ENCODE assay signal across 14 cellular contexts in the genomic region with DNA sequence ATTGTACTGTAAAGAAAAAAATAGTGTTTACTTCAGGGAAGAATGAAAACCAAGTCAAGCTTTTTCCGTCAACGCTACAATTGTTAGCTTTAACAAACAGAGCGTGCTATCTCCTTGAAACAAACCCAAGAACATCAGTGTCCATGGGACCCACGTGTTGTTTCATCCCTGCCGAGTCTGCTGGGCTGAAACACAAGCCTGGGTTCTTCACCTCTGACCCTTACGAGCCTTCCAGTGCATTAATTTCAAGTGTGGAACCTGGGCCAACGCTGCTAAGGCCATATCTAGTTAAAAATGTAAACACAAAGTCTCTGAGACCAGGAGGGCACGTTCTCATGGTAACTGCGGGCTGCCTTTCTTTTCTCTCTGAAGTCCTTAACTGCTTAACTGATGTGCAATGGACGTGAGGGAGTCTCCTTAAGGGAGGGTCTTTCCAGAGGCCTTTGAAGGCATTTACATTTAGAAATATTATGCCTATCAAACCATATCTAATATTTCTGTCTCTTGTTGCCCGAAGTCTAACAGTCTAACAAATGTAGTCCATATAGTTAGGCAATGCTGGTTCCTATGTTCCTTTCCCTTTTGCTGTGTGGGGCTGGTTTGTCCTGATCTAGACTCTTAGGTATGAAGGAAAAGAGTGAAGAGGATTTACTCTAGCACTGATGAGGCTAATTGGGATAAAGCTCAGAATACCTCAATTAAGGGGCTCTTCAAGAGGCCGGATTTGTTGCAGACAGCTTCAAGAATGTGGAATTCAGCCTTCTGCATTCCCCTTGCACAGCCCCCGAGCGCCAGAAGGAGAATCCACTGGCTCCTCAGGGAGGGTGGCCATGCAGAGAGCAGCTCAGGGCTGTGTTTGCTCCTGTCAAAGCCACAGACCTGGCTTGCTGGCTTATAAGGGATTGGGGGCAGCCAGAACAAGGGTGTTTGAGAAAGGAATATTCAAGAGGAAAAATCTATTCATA. TPM values are rescaled to one million over a fixed set of nuclear protein-coding genes. Genes with fewer than 3 reads are reported as not detected.
DNase-seq lines count a peak whose midpoint lies in the region; ATAC-seq, FAIRE-seq and TF ChIP-seq lines count a peak whose summit lies in the region.
"Had no signal": no experiment of that assay in that cellular context is flagged by ENCODE, and none has a peak within 500 bp of the region (broad histone marks: within the 10 kb centered on the region; RNA-seq: fewer than 3 reads in every experiment).

No MANE protein-coding gene starts in this region.

- no peak for TF ChIP-seq EP300 in H1 (IDR thresholded peaks at IDR 0.05; ENCODE audit: borderline replicate concordance in 1 of 2, low read depth in 2 of 2, low read length in 2 of 2)

- H3K9ac ChIP-seq in H1 (replicated peaks in 1 of 4; ENCODE audit: extremely low read depth in 1 of 4, low read depth in 3 of 4, low read length in 3 of 4) (no peak overlapping the region; a peak in 1 of 7 replicates), liver (ENCODE audit: low read depth in 1 of 2, low read length in 2 of 2) (no peak overlapping the region)

- H3K23ac ChIP-seq in H1 (ENCODE audit: insufficient read length), result no peak overlapping the region

- intact Hi-C loops in ascending aorta (cut with DNase I), result no loop called here

- no peaks in the 10 kb centered on the region for H3K79me2 ChIP-seq in H1 (ENCODE audit: control insufficient read depth in 1 of 2, insufficient read depth in 2 of 2, low read length in 2 of 2)

- TF ChIP-seq CTCF in H1 (IDR thresholded peaks at IDR 0.05; ENCODE audit: control extremely low read depth in 1 of 3, insufficient read depth in 1 of 3, low read depth in 1 of 3, low read length in 3 of 3), result no peak
- TF ChIP-seq CTCF in liver (IDR thresholded peaks at IDR 0.05; ENCODE audit: low read depth, low read length, missing input control), result no peak
- TF ChIP-seq CTCF in ascending aorta (IDR thresholded peaks at IDR 0.05), result no peak

- H3K4me1 ChIP-seq in H1 (replicated peaks in 1 of 4; ENCODE audit: control insufficient read depth in 3 of 4, insufficient read depth in 4 of 4, low read length in 3 of 4), result peaks cover 0 to 12% (median 4%) of the 10 kb centered on the region in 4 experiments; a peak in 6 of 7 replicates
- H3K4me1 ChIP-seq in liver (ENCODE audit: control insufficient read depth in 4 of 4, insufficient read depth in 4 of 4, low read length in 3 of 4), result no peaks in the 10 kb centered on the region
- no peaks in the 10 kb centered on the region for H3K4me1 ChIP-seq in ascending aorta

- no peaks in the 10 kb centered on the region for H3K27me3 ChIP-seq in H1 (replicated peaks in 1 of 4; ENCODE audit: control insufficient read depth in 3 of 4, extremely low read depth in 1 of 4, insufficient read depth in 3 of 4, low read length in 3 of 4)
- H3K27me3 ChIP-seq in liver (ENCODE audit: control insufficient read depth in 4 of 4, insufficient read depth in 4 of 4, low read length in 3 of 4), result no peaks in the 10 kb centered on the region
- H3K27me3 ChIP-seq in ascending aorta, result no peaks in the 10 kb centered on the region

- CTCF ChIA-PET in H1 (lab: Charles Lee; ENCODE audit: partially characterized antibody), result interaction anchor here (0.8 to 2.7 kb wide), 3 partner anchors 10 to 26 kb away, joined by 3 to 8 read pairs (median 4); no protein-coding TSS in a partner anchor

- H2AK5ac ChIP-seq in H1 (ENCODE audit: low read depth, low read length), result no peak overlapping the region

- no peak overlapping the region for H3K56ac ChIP-seq in H1 (replicated peaks; ENCODE audit: insufficient read length, low read depth, low read length)

- no peak overlapping the region for H3K4me3 ChIP-seq in H1 (ENCODE audit: extremely low read depth in 1 of 4, insufficient read depth in 2 of 4, low read depth in 3 of 4, low read length in 4 of 4)
- no peak overlapping the region for H3K4me3 ChIP-seq in liver (ENCODE audit: low read depth in 1 of 3, low read length in 3 of 3)
- peak overlapping the region in 1 of 2 donors; percentile 4 for H3K4me3 ChIP-seq in ascending aorta

- no peak overlapping the region for H2BK20ac ChIP-seq in H1 (ENCODE audit: low read length)

- H3K14ac ChIP-seq in H1 (ENCODE audit: insufficient read length), result no peak overlapping the region

- 0 out of 2 replicates have a peak overlapping the region, but pooled peaks have one; percentile 49 for H2AFZ ChIP-seq in H1 (ENCODE audit: low read length)

- POLR2A ChIA-PET in H1 (lab: Charles Lee; ENCODE audit: partially characterized antibody), result interaction anchor here (0.9 to 1.8 kb wide), 3 partner anchors 11 to 36 kb away, joined by 3 to 4 read pairs (median 4); no protein-coding TSS in a partner anchor

- DNase-seq in AG08396 (ENCODE audit: low spot score) (peak; percentile 24), HTR-8/SVneo (ENCODE audit: insufficient read length, low spot score) (no peak), H1 (ENCODE audit: low read depth in 1 of 2, low spot score in 2 of 2) (peak in 1 of 2 experiments; percentile 25), T-helper 2 cell (no peak), ascending aorta (ENCODE audit: low spot score in 2 of 2) (no peak)
- DNase-seq: left colon; SIG-M5; stimulated activated CD4-positive, alpha-beta T cell treated with anti-CD3 and anti-CD28 coated beads, Interleukin-1b, Interleukin-23, amount 100 ng/mL, for 48 hours; stimulated activated naive B cell treated with anti-CD40 and anti-IgM and Interleukin-4, amounts not matched to agents 10 μg/mL and 1 μg/mL and 100 μg/mL, for 72 hours had no signal

- H4K5ac ChIP-seq in H1 (ENCODE audit: insufficient read length, low read depth, low read length), result no peak overlapping the region

- no peak overlapping the region for H2BK15ac ChIP-seq in H1 (ENCODE audit: low read length)

- no peaks in the 10 kb centered on the region; the same call in 1 of the 2 replicates for H3K23me2 ChIP-seq in H1 (ENCODE audit: low read depth, low read length)

- no peaks in the 10 kb centered on the region for H4K20me1 ChIP-seq in H1 (replicated peaks in 1 of 2; ENCODE audit: control insufficient read depth in 1 of 2, insufficient read depth in 2 of 2, low read length in 2 of 2)

- H2BK5ac ChIP-seq in H1 (ENCODE audit: low read depth, low read length), result no peak overlapping the region

- H4K91ac ChIP-seq in H1 (replicated peaks; ENCODE audit: insufficient read length, low read length), result no peak overlapping the region

- no peak overlapping the region for H2BK120ac ChIP-seq in H1 (replicated peaks; ENCODE audit: low read depth, low read length)

- no peak for TF ChIP-seq POLR2A in H1 (IDR thresholded peaks at IDR 0.05; ENCODE audit: control extremely low read depth in 1 of 2, low read depth in 2 of 2, low read length in 2 of 2)

- ATAC-seq in GM21737 (IDR thresholded peaks at IDR 0.05; ENCODE audit: unreplicated experiment) (no peak), HG03442 (IDR thresholded peaks at IDR 0.05; ENCODE audit: unreplicated experiment) (no peak)
- ATAC-seq: left colon; stimulated activated naive B cell treated with anti-CD40 and anti-IgM and Interleukin-4, amounts not matched to agents 10 μg/mL and 1 μg/mL and 100 μg/mL, for 72 hours had no signal

- H3K36me3 ChIP-seq in H1 (ENCODE audit: control insufficient read depth in 2 of 4, insufficient read depth in 4 of 4, low read length in 3 of 4), result no peaks in the 10 kb centered on the region
- H3K36me3 ChIP-seq in liver (ENCODE audit: control insufficient read depth in 4 of 4, insufficient read depth in 3 of 4, low read depth in 1 of 4, low read length in 3 of 4), result no peaks in the 10 kb centered on the region
- H3K36me3 ChIP-seq in ascending aorta, result no peaks in the 10 kb centered on the region
- H3K36me3 ChIP-seq: neutrophil had no signal

- TF ChIP-seq RAD21 in H1 (IDR thresholded peaks at IDR 0.05 in 1 of 2, conservative IDR thresholded peaks at IDR 0.05 in 1 of 2; ENCODE audit: low read depth in 2 of 2, low read length in 2 of 2) (0 out of 4 replicates have a peak, but pooled peaks of 1 of the 2 experiments have one; percentile 12), liver (IDR thresholded peaks at IDR 0.05) (no peak)

- peak overlapping the region; percentile 4 to 32; a peak in 1 of 4 replicates for H3K4me2 ChIP-seq in H1 (ENCODE audit: insufficient read depth in 1 of 2, low read depth in 2 of 2, low read length in 2 of 2)

- H3K4ac ChIP-seq in H1 (replicated peaks; ENCODE audit: insufficient read length, low read depth, low read length), result no peak overlapping the region

- H4K8ac ChIP-seq in H1 (ENCODE audit: extremely low read depth, insufficient read depth, low read length), result no peak overlapping the region

- FAIRE-seq in HTR-8/SVneo (lab: Jason Lieb, UNC) (peak; percentile 42), H1 (lab: Jason Lieb, UNC) (peak; percentile 7)
- FAIRE-seq: G401.6 had no signal

- H2BK12ac ChIP-seq in H1 (ENCODE audit: low read depth, low read length), result 0 out of 2 replicates have a peak overlapping the region, but pooled peaks have one; percentile 60

- WGBS in H1 (ENCODE audit: extremely low coverage in 1 of 2, insufficient coverage in 1 of 2, insufficient read length in 1 of 2, insufficient replicate concordance in 2 of 2, low coverage in 1 of 2, low lambda C conversion rate in 2 of 2, missing lambda C conversion rate in 1 of 2), 2 experiments, result 74% methylated on average over 14 of the region's 14 CpGs; no CpG with 5 or more reads in 1 of the 2 experiments
- 54% methylated on average over 14 of the region's 14 CpGs for WGBS in liver

- H3K27ac ChIP-seq in H1 (ENCODE audit: low read depth, low read length) (no peak overlapping the region), liver (ENCODE audit: low read depth in 1 of 2, low read length in 2 of 2) (no peak overlapping the region), ascending aorta (no peak overlapping the region)
- H3K27ac ChIP-seq: neutrophil had no signal

- no peaks in the 10 kb centered on the region for H3K79me1 ChIP-seq in H1 (ENCODE audit: low read depth, low read length)

- H3K18ac ChIP-seq in H1 (ENCODE audit: extremely low read depth, low read length), result peak overlapping the region; percentile 38; the same call in 1 of the 2 replicates

- H3K9me3 ChIP-seq in H1 (ENCODE audit: insufficient read depth in 2 of 2, low read depth in 1 of 2, low read length in 1 of 2) (peaks cover 0 to 4% of the 10 kb centered on the region in 2 experiments; a peak in 1 of 4 replicates), liver (ENCODE audit: control insufficient read depth in 4 of 4, low read length in 3 of 4) (peaks cover 0 to 9% (median 4%) of the 10 kb centered on the region in 4 donors), ascending aorta (no peaks in the 10 kb centered on the region)
- H3K9me3 ChIP-seq: neutrophil had no signal

RNA-seq across cellular contexts. Expression of a gene that starts 36.5 kb away (rescaled TPM):
- 14.8 and 16.1 TPM in 2 replicates for total RNA-seq in H1 (2021; fragmentation: NEBNext Ultra II Directional; extraction: Animal tissue kit (Norgen Biotek cat#: 25700))
- polyA plus RNA-seq in H1 (2011; rRNA removed), result 5.1 and 5.7 TPM in 2 replicates
- 15.3 TPM for polyA plus RNA-seq in H1 (2011; cell fraction: cytosol; rRNA removed)
- polyA plus RNA-seq in H1 (2011; cell fraction: nucleus; rRNA removed), result 4.0 TPM
- 15.0 to 20.4 TPM (median 17.0 TPM) in 4 replicates for polyA plus RNA-seq in H1 (2012, experiment 1 of 2)
- polyA plus RNA-seq in H1 (2012, experiment 2 of 2), result 4.2 TPM
- polyA plus RNA-seq in H1 (2013, experiment 1 of 2), result 19.0 TPM
- 20.5 TPM for polyA plus RNA-seq in H1 (2013, experiment 2 of 2)
- 1.9 and 2.3 TPM in 2 replicates for polyA minus RNA-seq in H1 (2011; rRNA and poly(A)+ RNA removed)
- polyA minus RNA-seq in H1 (2011; cell fraction: cytosol; rRNA and poly(A)+ RNA removed), result 6.2 TPM
- polyA minus RNA-seq in H1 (2011; cell fraction: nucleus; rRNA and poly(A)+ RNA removed), result 5.1 TPM
- 1 to 10 TPM; 3.9 to 8.8 TPM for total RNA-seq in liver
- 1 to 10 TPM; 5.0 to 5.2 TPM for polyA plus RNA-seq in liver
- 6.9 TPM for total RNA-seq in ascending aorta
